16 cellular contexts compared by ENCODE assay signal in genomic region chr10:116470071-116470470, GRCh38. TPM values are rescaled to one million over a fixed set of nuclear protein-coding genes. Genes with fewer than 3 reads are reported as not detected.
DNase-seq lines count a peak whose midpoint lies in the region; ATAC-seq, FAIRE-seq and TF ChIP-seq lines count a peak whose summit lies in the region.
"Had no signal": no experiment of that assay in that cellular context is flagged by ENCODE, and none has a peak within 500 bp of the region (broad histone marks: within the 10 kb centered on the region; RNA-seq: fewer than 3 reads in every experiment).

No MANE protein-coding gene starts in this region.

- H3K36me3 ChIP-seq in GM23338 (ENCODE audit: insufficient read depth) = no peaks in the 10 kb centered on the region
- no peaks in the 10 kb centered on the region for H3K36me3 ChIP-seq in K562 (ENCODE audit: control insufficient read depth, insufficient read depth, low read length)

- H3K4me1 ChIP-seq in GM23338 (ENCODE audit: insufficient read depth) (no peaks in the 10 kb centered on the region), K562 (replicated peaks in 1 of 2; ENCODE audit: control insufficient read depth in 2 of 2, insufficient read depth in 2 of 2, low read length in 2 of 2) (no peaks in the 10 kb centered on the region)

- no peak overlapping the region for H3K4me2 ChIP-seq in GM23338
- H3K4me2 ChIP-seq in K562 (ENCODE audit: insufficient read depth, low read length) = no peak overlapping the region

- no peak for FAIRE-seq in K562 (lab: Jason Lieb, UNC)

- no peak for TF ChIP-seq RAD21 in K562 (CRISPR knock-in tag; conservative IDR thresholded peaks at IDR 0.05 in 1 of 2, IDR thresholded peaks at IDR 0.05 in 1 of 2)

- TF ChIP-seq CTCF in GM23338 (conservative IDR thresholded peaks at IDR 0.05; ENCODE audit: low read depth in 2 of 2) (no peak), K562 (IDR thresholded peaks at IDR 0.05 in 2 of 3, conservative IDR thresholded peaks at IDR 0.05 in 1 of 3; ENCODE audit: insufficient read depth in 2 of 3, low read depth in 1 of 3, low read length in 3 of 3) (no peak), RWPE1 (conservative IDR thresholded peaks at IDR 0.05; ENCODE audit: low read depth) (no peak)

- H3K79me2 ChIP-seq in GM23338 (replicated peaks; ENCODE audit: insufficient read depth) = no peaks in the 10 kb centered on the region
- no peaks in the 10 kb centered on the region for H3K79me2 ChIP-seq in K562 (ENCODE audit: control insufficient read depth, insufficient read depth, low read length)

- H3K9me3 ChIP-seq in K562 (replicated peaks; ENCODE audit: control insufficient read depth, insufficient read depth, low read depth, low read length) = no peaks in the 10 kb centered on the region

- no peak for TF ChIP-seq EP300 in K562 (IDR thresholded peaks at IDR 0.05; ENCODE audit: low read length)

- H3K27ac ChIP-seq in GM23338 (ENCODE audit: low read depth) (no peak overlapping the region), K562 (ENCODE audit: extremely low read depth, low read depth, low read length) (no peak overlapping the region), RWPE1 (no peak overlapping the region)

- H3K27me3 ChIP-seq in GM23338 (ENCODE audit: insufficient read depth) (no peaks in the 10 kb centered on the region), K562 (ENCODE audit: control insufficient read depth in 2 of 2, insufficient read depth in 2 of 2, low read length in 2 of 2) (no peaks in the 10 kb centered on the region)

- H2AFZ ChIP-seq in GM23338 (peak overlapping the region; percentile 61; the same call in 1 of the 2 replicates), K562 (ENCODE audit: low read depth, low read length) (no peak overlapping the region)

- POLR2A ChIA-PET in K562 (lab: Yijun Ruan, JAX) = no interaction called here
- POLR2A ChIA-PET in RWPE1 (lab: Yijun Ruan, JAX; ENCODE audit: low non-redundant PET) = no interaction called here

- 0% methylated on average over 4 of the region's 4 CpGs for WGBS in K562 (ENCODE audit: insufficient coverage, low coverage, missing lambda C conversion rate)

- no peaks in the 10 kb centered on the region for H3K27me3 Mint-ChIP-seq in GM23338 (ENCODE audit: insufficient read depth, low read depth, poor library complexity)
- H3K27me3 Mint-ChIP-seq: CD4-positive, CD25-positive, alpha-beta regulatory T cell had no signal

- in situ Hi-C loops in K562 (cut with MboI) = loop anchor here (25.0 kb wide), 1 partner anchor 692 kb away; no protein-coding TSS in a partner anchor

- intact Hi-C loops in K562 (cut with micrococcal nuclease) = no loop called here

- no peaks in the 10 kb centered on the region for H3K9me1 ChIP-seq in K562 (ENCODE audit: control insufficient read depth, insufficient read depth, low read length)

- ATAC-seq in GM23338 (no peak), K562 (no peak; the same call in 2 of the 3 replicates), GM18868 (IDR thresholded peaks at IDR 0.05; ENCODE audit: unreplicated experiment) (no peak)

- no peak overlapping the region for H3K9ac ChIP-seq in K562 (ENCODE audit: insufficient read depth in 1 of 2, low read depth in 2 of 2, low read length in 2 of 2)

- no peaks in the 10 kb centered on the region for H3K9me2 ChIP-seq in GM23338 (ENCODE audit: insufficient read depth)

- DNase-seq in CMK (ENCODE audit: low read depth) (peak; percentile 21), GM23338 (ENCODE audit: low spot score) (no peak), K562 (ENCODE audit: extremely low read depth in 1 of 4, low spot score in 3 of 4) (peak in 1 of 4 experiments; percentile 3), kidney glomerular epithelial cell (lab: John Stamatoyannopoulos, UW) (peak; percentile 9), NCI-H510A (lab: John Stamatoyannopoulos, UW) (no peak), T-helper 2 cell (no peak), RWPE1 (ENCODE audit: low spot score) (no peak)
- DNase-seq: CD4-positive, CD25-positive, alpha-beta regulatory T cell; DMS79; NCI-H1105; NCI-H2171; SIG-M5 had no signal

- CTCF ChIA-PET in K562 (lab: Yijun Ruan, JAX; ENCODE audit: low intra/inter-chr PET ratio) = no interaction called here
- CTCF ChIA-PET in RWPE1 (lab: Yijun Ruan, JAX) = interaction anchor here (0.5 to 1.2 kb wide), 6 partner anchors 14 to 306 kb away, joined by 3 to 4 read pairs (median 3); no protein-coding TSS in a partner anchor

- no peak overlapping the region for H3K27ac Mint-ChIP-seq in GM23338
- H3K27ac Mint-ChIP-seq: CD4-positive, CD25-positive, alpha-beta regulatory T cell had no signal

- H3K4me3 Mint-ChIP-seq in GM23338 = no peak overlapping the region
- H3K4me3 Mint-ChIP-seq: CD4-positive, CD25-positive, alpha-beta regulatory T cell had no signal

- no peaks in the 10 kb centered on the region for H4K20me1 ChIP-seq in GM23338 (replicated peaks; ENCODE audit: insufficient read depth)
- no peaks in the 10 kb centered on the region for H4K20me1 ChIP-seq in K562 (replicated peaks; ENCODE audit: control insufficient read depth, insufficient read depth, low read length)

- peaks cover 14% of the 10 kb centered on the region for H3K4me1 Mint-ChIP-seq in GM23338
- H3K4me1 Mint-ChIP-seq: CD4-positive, CD25-positive, alpha-beta regulatory T cell had no signal

- H3K4me3 ChIP-seq in GM23338 (no peak overlapping the region), K562 (no peak overlapping the region)

- H3K36me3 Mint-ChIP-seq in GM23338 (ENCODE audit: low read depth) = no peaks in the 10 kb centered on the region
- H3K36me3 Mint-ChIP-seq: CD4-positive, CD25-positive, alpha-beta regulatory T cell had no signal

- peaks cover 4% of the 10 kb centered on the region; the same call in 2 of the 3 replicates for H3K9me3 Mint-ChIP-seq in GM23338

- H3F3A ChIP-seq in GM23338 (replicated peaks; ENCODE audit: low read depth) = no peaks in the 10 kb centered on the region

- TF ChIP-seq POLR2A in K562 (conservative IDR thresholded peaks at IDR 0.05) = no peak

- no TSS peak for BruUV-seq in K562 (replicated peaks; lab: Mats Ljungman, UMichigan)

TF ChIP-seq in GM23338, 12 proteins besides CTCF, POLR2A, EP300 and RAD21:
- TF ChIP-seq ZNF331 (CRISPR knock-in tag; IDR thresholded peaks at IDR 0.05; ENCODE audit: low read depth) (no peak), STAT1 (IDR thresholded peaks at IDR 0.05; ENCODE audit: unreplicated experiment) (no peak), ETS1 (IDR thresholded peaks at IDR 0.05) (no peak)
TF ChIP-seq in GM23338: peak in this region for 0.

TF ChIP-seq in K562, 482 proteins besides CTCF, POLR2A, EP300 and RAD21 (continues in another document):
- TF ChIP-seq ELF2 (CRISPR knock-in tag; IDR thresholded peaks at IDR 0.05) (no peak), ZNF143 (CRISPR knock-in tag; IDR thresholded peaks at IDR 0.05) (no peak), TEAD4 (IDR thresholded peaks at IDR 0.05; ENCODE audit: low read length) (peak; percentile 8; the same call in 1 of the 2 replicates), TEAD4 (CRISPR knock-in tag; IDR thresholded peaks at IDR 0.05; ENCODE audit: borderline replicate concordance) (no peak), CXXC5 (CRISPR knock-in tag; IDR thresholded peaks at IDR 0.05) (no peak), ZNF277 (CRISPR knock-in tag; IDR thresholded peaks at IDR 0.05; ENCODE audit: borderline replicate concordance) (no peak), ZSCAN29 (IDR thresholded peaks at IDR 0.05) (no peak), ZBTB49 (CRISPR knock-in tag; IDR thresholded peaks at IDR 0.05; ENCODE audit: borderline replicate concordance) (no peak)

RNA-seq across cellular contexts. Expression of gene PNLIPRP3, which starts 42.4 kb away (rescaled TPM):
- total RNA-seq in GM23338 (2014; rRNA removed; shearing (Covaris generic)) = not detected in 2 replicates
- not detected in 2 replicates for polyA plus RNA-seq in GM23338 (2016; fragmentation: Nextera tagmentation; extraction: Ambion mirVana)
- not detected in 2 replicates for total RNA-seq in K562 (2011; cell fraction: chromatin; rRNA removed; ENCODE audit: low replicate concordance)
- not detected in 2 replicates for total RNA-seq in K562 (2011; cell fraction: nucleolus; rRNA removed)
- total RNA-seq in K562 (2011; cell fraction: nucleoplasm; rRNA removed) = not detected in 2 replicates
- not detected in 2 replicates for total RNA-seq in K562 (2014; rRNA removed)
- total RNA-seq in K562 (2014; rRNA removed; fragmentation: Illumina TruSeq; extraction: Trizol) = not detected in 2 replicates
- total RNA-seq in K562 (2015; rRNA removed; fragmentation: Illumina TruSeq; extraction: Trizol) = not detected in 2 replicates
- total RNA-seq in K562 (2021) = not detected in 2 replicates
- not detected in 2 replicates for polyA plus RNA-seq in K562 (2011; rRNA removed)
- polyA plus RNA-seq in K562 (2011; cell fraction: cytosol; rRNA removed) = not detected in 2 replicates
- polyA plus RNA-seq in K562 (2011; cell fraction: nucleus; rRNA removed) = not detected in 2 replicates
- not detected in 2 replicates for polyA plus RNA-seq in K562 (2012)
- not detected in 2 replicates for polyA plus RNA-seq in K562 (2014; fragmentation: Illumina TruSeq; extraction: Trizol)
- not detected for polyA plus RNA-seq in K562 (2014; fragmentation: Nextera tagmentation; extraction: Ambion mirVana)
- polyA plus RNA-seq in K562 (2014; rRNA removed) = not detected in 2 replicates
- not detected in 2 replicates for polyA minus RNA-seq in K562 (2011; rRNA and poly(A)+ RNA removed)
- polyA minus RNA-seq in K562 (2011; cell fraction: cytosol; rRNA and poly(A)+ RNA removed) = not detected in 2 replicates
- not detected in 2 replicates for polyA minus RNA-seq in K562 (2011; cell fraction: nucleus; rRNA and poly(A)+ RNA removed)
- total RNA-seq: Calu3; CD4-positive, CD25-positive, alpha-beta regulatory T cell; H7; HT-29 had no signal
- polyA plus RNA-seq: CD4-positive, CD25-positive, alpha-beta regulatory T cell had no signal

Comparison
In these comparisons a context has a peak if more than half of its experiments do, and no peak if none do; other contexts are left out.
1. DNase-seq: peak in CMK (single experiment) and kidney glomerular epithelial cell (single experiment); none in GM23338 (single experiment), NCI-H510A (single experiment), T-helper 2 cell (0 of 5) and RWPE1 (single experiment).